In the genomic region with DNA sequence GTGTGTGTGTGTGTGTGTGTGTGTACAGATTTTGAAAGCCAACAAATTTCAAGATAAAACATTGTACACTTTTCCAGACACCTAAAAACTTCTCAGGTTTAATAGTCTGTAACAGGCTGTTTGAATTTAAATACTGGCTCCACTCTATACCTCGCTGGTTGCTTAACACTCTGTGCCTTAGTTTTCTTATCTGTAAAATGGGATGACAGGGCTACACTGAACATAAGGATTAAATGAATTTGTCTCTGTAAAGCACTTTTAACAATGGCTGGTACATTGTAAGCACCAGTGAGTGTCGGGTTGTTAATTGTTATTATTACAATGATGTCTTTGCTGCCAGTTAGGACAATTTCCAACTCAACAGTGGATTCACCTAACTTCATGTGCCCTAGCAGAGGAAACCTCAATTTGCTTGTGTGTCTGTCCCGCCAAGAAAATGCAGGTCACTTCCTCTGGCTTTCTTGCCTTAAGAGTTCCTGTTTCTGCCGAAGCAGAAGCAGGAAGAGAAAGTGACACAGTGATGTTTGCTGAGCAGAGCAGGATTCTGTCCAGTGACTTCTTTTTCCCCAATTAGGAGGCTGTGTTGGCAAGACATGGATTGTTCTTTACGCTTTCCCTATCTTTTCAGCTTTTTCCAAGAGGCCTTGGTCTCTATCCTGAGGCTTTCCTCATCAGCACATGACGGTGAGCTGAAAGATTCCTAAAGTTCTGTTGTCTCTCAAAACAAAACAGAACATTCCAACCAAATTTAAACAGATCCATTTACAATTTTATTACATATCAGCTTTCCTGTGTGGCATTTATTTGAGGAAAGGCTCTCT, we compare ENCODE assay signal across 8 cellular contexts.
DNase-seq lines count a peak whose midpoint lies in the region; ATAC-seq and TF ChIP-seq lines count a peak whose summit lies in the region.

No MANE protein-coding gene starts in this region.

- ATAC-seq in GM19452 (IDR thresholded peaks at IDR 0.05; ENCODE audit: unreplicated experiment): peak; percentile 71
- peak; percentile 45 for ATAC-seq in HG03558 (IDR thresholded peaks at IDR 0.05; ENCODE audit: extremely low read depth, unreplicated experiment)

- no peaks in the 10 kb centered on the region for H4K20me1 ChIP-seq in DOHH2 (ENCODE audit: control insufficient read depth, insufficient read depth, low read depth, low read length)

- H3K4me2 ChIP-seq in DOHH2 (ENCODE audit: low read length): peak overlapping the region; percentile 91

- peaks cover 72% of the 10 kb centered on the region for H3K4me1 ChIP-seq in DOHH2 (ENCODE audit: control insufficient read depth, low read length)
- no peaks in the 10 kb centered on the region for H3K4me1 ChIP-seq in right atrium auricular region

- no peak for TF ChIP-seq CTCF in DOHH2 (IDR thresholded peaks at IDR 0.05; ENCODE audit: low read depth, low read length, poor library complexity, severe bottlenecking)
- no peak for TF ChIP-seq CTCF in right atrium auricular region (IDR thresholded peaks at IDR 0.05)

- peak overlapping the region; percentile 93 for H3K27ac ChIP-seq in DOHH2 (ENCODE audit: low read depth, low read length)
- H3K27ac ChIP-seq in right atrium auricular region: peak overlapping the region; percentile 5 to 63

- peak overlapping the region; percentile 73 for H3K4me3 ChIP-seq in DOHH2 (ENCODE audit: low read length)
- no peak overlapping the region for H3K4me3 ChIP-seq in right atrium auricular region

- H3K27me3 ChIP-seq in DOHH2 (ENCODE audit: control insufficient read depth, low read length) (no peaks in the 10 kb centered on the region), right atrium auricular region (no peaks in the 10 kb centered on the region)

- peaks cover 6% of the 10 kb centered on the region; the same call in 1 of the 2 replicates for H3K9me3 ChIP-seq in DOHH2 (ENCODE audit: control insufficient read depth, insufficient read depth, low read length)
- H3K9me3 ChIP-seq in right atrium auricular region: no peaks in the 10 kb centered on the region

- no peaks in the 10 kb centered on the region for H3K9me2 ChIP-seq in DOHH2 (replicated peaks; ENCODE audit: control insufficient read depth, low read length)

- DNase-seq in activated CD4-positive, alpha-beta T cell treated with anti-CD3 and anti-CD28 coated beads, Interleukin-2, amount 50 U/mL, for 1 hour: peak; percentile 29
- DNase-seq in right atrium auricular region (ENCODE audit: low spot score) (no peak), GOT3 (lab: John Stamatoyannopoulos, UW) (no peak), NCI-H774 (lab: John Stamatoyannopoulos, UW) (no peak)
- peak; percentile 11 for DNase-seq in stimulated activated naive CD4-positive, alpha-beta T cell treated with Interleukin-2 at 50 U/mL for 16 hours (lab: John Stamatoyannopoulos, UW)

- peaks cover 16% of the 10 kb centered on the region for H3F3A ChIP-seq in DOHH2 (ENCODE audit: control insufficient read depth, insufficient read depth)

- H3K79me2 ChIP-seq in DOHH2 (ENCODE audit: control insufficient read depth, low read length): no peaks in the 10 kb centered on the region

- H3K36me3 ChIP-seq in DOHH2 (ENCODE audit: control insufficient read depth, low read length) (peaks cover 3% of the 10 kb centered on the region; the same call in 1 of the 2 replicates), right atrium auricular region (no peaks in the 10 kb centered on the region)

Comparison
In these comparisons a context has a peak if more than half of its experiments do, and no peak if none do; other contexts are left out.
1. DNase-seq: peak in activated CD4-positive, alpha-beta T cell treated with anti-CD3 and anti-CD28 coated beads, Interleukin-2, amount 50 U/mL, for 1 hour (single experiment) and stimulated activated naive CD4-positive, alpha-beta T cell treated with Interleukin-2 at 50 U/mL for 16 hours (single experiment); none in right atrium auricular region (single experiment), GOT3 (single experiment) and NCI-H774 (single experiment).